In genomic region chr20:63696311-63696627, GRCh38 we compare ENCODE assay signal across 8 cellular contexts. TPM values are rescaled to one million over a fixed set of nuclear protein-coding genes. Genes with fewer than 3 reads are reported as not detected.
DNase-seq lines count a peak whose midpoint lies in the region; ATAC-seq lines count a peak whose summit lies in the region.
"Had no signal": no experiment of that assay in that cellular context is flagged by ENCODE, and none has a peak within 500 bp of the region (broad histone marks: within the 10 kb centered on the region; RNA-seq: fewer than 3 reads in every experiment).

No MANE protein-coding gene starts in this region.

- peak overlapping the region; percentile 44 for H3K4me3 Mint-ChIP-seq in activated naive CD4-positive, alpha-beta T cell treated with anti-CD3 and anti-CD28 coated beads, Interleukin-2, amount 50 U/mL, for 24 hours
- no peak overlapping the region for H3K4me3 Mint-ChIP-seq in stimulated activated memory B cell treated with anti-CD40 and anti-IgM and Interleukin-4, amounts not matched to agents 10 μg/mL and 1 μg/mL and 100 μg/mL, for 72 hours

- no peaks in the 10 kb centered on the region for H3K9me3 Mint-ChIP-seq in activated naive CD4-positive, alpha-beta T cell treated with anti-CD3 and anti-CD28 coated beads, Interleukin-2, amount 50 U/mL, for 24 hours
- no peaks in the 10 kb centered on the region for H3K9me3 Mint-ChIP-seq in stimulated activated memory B cell treated with anti-CD40 and anti-IgM and Interleukin-4, amounts not matched to agents 10 μg/mL and 1 μg/mL and 100 μg/mL, for 72 hours

- DNase-seq in right cardiac atrium: peak in 2 of 3 donors; percentile 59 to 65
- no peak for DNase-seq in SKM-1 treated with dmso at 0.1 percent for 144 hours (lab: John Stamatoyannopoulos, UW; ENCODE audit: unreplicated experiment)
- no peak for DNase-seq in EL

- no peaks in the 10 kb centered on the region for H3K36me3 Mint-ChIP-seq in activated naive CD4-positive, alpha-beta T cell treated with anti-CD3 and anti-CD28 coated beads, Interleukin-2, amount 50 U/mL, for 24 hours
- H3K36me3 Mint-ChIP-seq in stimulated activated memory B cell treated with anti-CD40 and anti-IgM and Interleukin-4, amounts not matched to agents 10 μg/mL and 1 μg/mL and 100 μg/mL, for 72 hours: peaks cover 10% of the 10 kb centered on the region

- peak overlapping the region; percentile 56 for H3K9ac ChIP-seq in HUES6 (ENCODE audit: low read length)

- WGBS in right cardiac atrium: 32% methylated on average over 6 of the region's 6 CpGs

- intact Hi-C loops in right cardiac atrium (cut with DNase I): no loop called here

- H3K27me3 ChIP-seq in HUES6 (ENCODE audit: control insufficient read depth, insufficient read depth, low read length): no peaks in the 10 kb centered on the region
- no peaks in the 10 kb centered on the region for H3K27me3 ChIP-seq in right cardiac atrium (ENCODE audit: control insufficient read depth, insufficient read depth)

- H3K9me3 ChIP-seq in HUES6 (ENCODE audit: control insufficient read depth, insufficient read depth, low read depth, low read length) (no peaks in the 10 kb centered on the region), right cardiac atrium (ENCODE audit: control insufficient read depth, low read length) (no peaks in the 10 kb centered on the region)

- peak; percentile 18 to 20 for ATAC-seq in right cardiac atrium
- peak; percentile 22 for ATAC-seq in stimulated activated memory B cell treated with anti-CD40 and anti-IgM and Interleukin-4, amounts not matched to agents 10 μg/mL and 1 μg/mL and 100 μg/mL, for 72 hours
- no peak for ATAC-seq in HG03025 (IDR thresholded peaks at IDR 0.05; ENCODE audit: low FRiP score, unreplicated experiment)

- no peak overlapping the region for H3K27ac ChIP-seq in HUES6 (ENCODE audit: low read depth, low read length)
- H3K27ac ChIP-seq in right cardiac atrium (ENCODE audit: low read length): no peak overlapping the region

- peaks cover 15% of the 10 kb centered on the region for H3K4me1 Mint-ChIP-seq in activated naive CD4-positive, alpha-beta T cell treated with anti-CD3 and anti-CD28 coated beads, Interleukin-2, amount 50 U/mL, for 24 hours
- H3K4me1 Mint-ChIP-seq in stimulated activated memory B cell treated with anti-CD40 and anti-IgM and Interleukin-4, amounts not matched to agents 10 μg/mL and 1 μg/mL and 100 μg/mL, for 72 hours: peaks cover 44% of the 10 kb centered on the region

- peak overlapping the region; percentile 30 for H3K27ac Mint-ChIP-seq in activated naive CD4-positive, alpha-beta T cell treated with anti-CD3 and anti-CD28 coated beads, Interleukin-2, amount 50 U/mL, for 24 hours
- no peak overlapping the region for H3K27ac Mint-ChIP-seq in stimulated activated memory B cell treated with anti-CD40 and anti-IgM and Interleukin-4, amounts not matched to agents 10 μg/mL and 1 μg/mL and 100 μg/mL, for 72 hours

- H3K4me1 ChIP-seq in HUES6 (ENCODE audit: control insufficient read depth, insufficient read depth, low read length) (peaks cover 32% of the 10 kb centered on the region), right cardiac atrium (ENCODE audit: control insufficient read depth, insufficient read depth, low read length) (no peaks in the 10 kb centered on the region)

- peaks cover 7% of the 10 kb centered on the region for H3K36me3 ChIP-seq in HUES6 (ENCODE audit: control insufficient read depth, insufficient read depth, low read length)

- peak overlapping the region; percentile 66 for H3K4me3 ChIP-seq in HUES6 (ENCODE audit: low read depth, low read length)
- no peak overlapping the region for H3K4me3 ChIP-seq in right cardiac atrium (ENCODE audit: low read length)

- H3K27me3 Mint-ChIP-seq in activated naive CD4-positive, alpha-beta T cell treated with anti-CD3 and anti-CD28 coated beads, Interleukin-2, amount 50 U/mL, for 24 hours: no peaks in the 10 kb centered on the region
- H3K27me3 Mint-ChIP-seq in stimulated activated memory B cell treated with anti-CD40 and anti-IgM and Interleukin-4, amounts not matched to agents 10 μg/mL and 1 μg/mL and 100 μg/mL, for 72 hours: no peaks in the 10 kb centered on the region

RNA-seq across cellular contexts. Expression of gene TNFRSF6B, which starts 0.2 kb away (rescaled TPM):
- total RNA-seq in right cardiac atrium: 1 to 10 TPM in 2 of 4 donors, under 1 TPM in 1, not detected in 1; 0.23 to 1.4 (median 1.1) TPM
- 2.7 TPM for polyA plus RNA-seq in right cardiac atrium
- total RNA-seq: frontal cortex had no signal

RNA-seq across cellular contexts. Expression of gene ARFRP1, which starts 11.5 kb away (rescaled TPM):
- total RNA-seq in right cardiac atrium: 10 to 100 TPM; 40.1 to 49.7 (median 44.3) TPM
- 38.7 TPM for polyA plus RNA-seq in right cardiac atrium

RNA-seq across cellular contexts. Expression of gene ZGPAT, which starts 11.6 kb away (rescaled TPM):
- total RNA-seq in right cardiac atrium: 10 to 100 TPM; 14.5 to 19.6 (median 16.8) TPM
- polyA plus RNA-seq in right cardiac atrium: 29.5 TPM

RNA-seq across cellular contexts. Expression of gene RTEL1, which starts 38.2 kb away (rescaled TPM):
- total RNA-seq in right cardiac atrium: 10 to 100 TPM; 12.3 to 14.8 (median 13.3) TPM
- 7.7 TPM for polyA plus RNA-seq in right cardiac atrium

RNA-seq across cellular contexts. Expression of gene LIME1, which starts 40.2 kb away (rescaled TPM):
- total RNA-seq in right cardiac atrium: 1 to 10 TPM; 2.1 to 2.9 (median 2.7) TPM
- polyA plus RNA-seq in right cardiac atrium: 2.7 TPM

Comparison
In these comparisons a context has a peak if more than half of its experiments do, and no peak if none do; other contexts are left out.
1. DNase-seq: peak in right cardiac atrium (2 of 3); none in SKM-1 treated with dmso at 0.1 percent for 144 hours (single experiment) and EL (single experiment).